In genomic region chr9:105416840-105417239, GRCh38 we compare ENCODE assay signal across 12 cellular contexts. TPM values are rescaled to one million over a fixed set of nuclear protein-coding genes. Genes with fewer than 3 reads are reported as not detected.
DNase-seq lines count a peak whose midpoint lies in the region; ATAC-seq and TF ChIP-seq lines count a peak whose summit lies in the region.
"Had no signal": no experiment of that assay in that cellular context is flagged by ENCODE, and none has a peak within 500 bp of the region (broad histone marks: within the 10 kb centered on the region; RNA-seq: fewer than 3 reads in every experiment).

No MANE protein-coding gene starts in this region.

- ATAC-seq in GM18873 (IDR thresholded peaks at IDR 0.05; ENCODE audit: low FRiP score, unreplicated experiment) (peak; percentile 82), GM21723 (IDR thresholded peaks at IDR 0.05; ENCODE audit: unreplicated experiment) (peak; percentile 79), HG03135 (IDR thresholded peaks at IDR 0.05; ENCODE audit: unreplicated experiment) (peak; percentile 52), T-cell (replicated peaks in 1 of 4) (no peak), GM18519 (IDR thresholded peaks at IDR 0.05; ENCODE audit: low FRiP score, unreplicated experiment) (no peak)

- POLR2A ChIA-PET in T-cell (lab: Charles Lee) = no interaction called here

- H3K36me3 Mint-ChIP-seq in nephron progenitor cell (ENCODE audit: low read depth) = peaks cover 5% of the 10 kb centered on the region
- H3K36me3 Mint-ChIP-seq in T-cell = no peaks in the 10 kb centered on the region
- H3K36me3 Mint-ChIP-seq: CD4-positive, CD25-positive, alpha-beta regulatory T cell had no signal

- DNase-seq in nephron progenitor cell (no peak), T-cell (no peak), dedifferentiated amniotic fluid mesenchymal stem cell (ENCODE audit: extremely low spot score) (no peak)
- DNase-seq: endodermal cell, islet precursor cell, NCI-H2107, stomach had no signal

- H3K27ac Mint-ChIP-seq in nephron progenitor cell = peak overlapping the region; percentile 45
- H3K27ac Mint-ChIP-seq in T-cell = no peak overlapping the region
- H3K27ac Mint-ChIP-seq: CD4-positive, CD25-positive, alpha-beta regulatory T cell; endodermal cell had no signal

- CTCF ChIA-PET in T-cell (lab: Charles Lee) = interaction anchor here in 1 of 2 donors (0.8 kb wide), 1 partner anchor 16 kb away, joined by 3 read pairs; no protein-coding TSS in a partner anchor

- H3K4me1 Mint-ChIP-seq in nephron progenitor cell = peaks cover 15% of the 10 kb centered on the region
- peaks cover 2 to 4% (median 2%) of the 10 kb centered on the region in 3 donors for H3K4me1 Mint-ChIP-seq in T-cell
- H3K4me1 Mint-ChIP-seq: CD4-positive, CD25-positive, alpha-beta regulatory T cell had no signal

- H3K27me3 Mint-ChIP-seq in nephron progenitor cell (ENCODE audit: low read depth, poor library complexity) (peaks cover 2% of the 10 kb centered on the region), T-cell (peaks cover 17 to 29% of the 10 kb centered on the region in 2 donors)

- H3K4me3 Mint-ChIP-seq in nephron progenitor cell (no peak overlapping the region), T-cell (no peak overlapping the region)
- H3K4me3 Mint-ChIP-seq: CD4-positive, CD25-positive, alpha-beta regulatory T cell; endodermal cell had no signal

- TF ChIP-seq CTCF in nephron progenitor cell (IDR thresholded peaks at IDR 0.05) = no peak

- peaks cover 3% of the 10 kb centered on the region for H3K9me3 Mint-ChIP-seq in nephron progenitor cell
- peaks cover 0 to under 1% (median 0%) of the 10 kb centered on the region in 3 donors for H3K9me3 Mint-ChIP-seq in T-cell

RNA-seq across cellular contexts. Expression of gene FSD1L, which starts 31.0 kb away (rescaled TPM):
- 1 to 10 TPM in 4 of 5 donors, under 1 TPM in 1; 0.50 to 2.3 (median 1.4) TPM for total RNA-seq in T-cell

Comparison
In these comparisons a context has a peak if more than half of its experiments do, and no peak if none do; other contexts are left out.
1. ATAC-seq: peak in GM18873 (single experiment), GM21723 (single experiment) and HG03135 (single experiment); none in T-cell (0 of 4) and GM18519 (single experiment).